11 cellular contexts compared by ENCODE assay signal in the genomic region with DNA sequence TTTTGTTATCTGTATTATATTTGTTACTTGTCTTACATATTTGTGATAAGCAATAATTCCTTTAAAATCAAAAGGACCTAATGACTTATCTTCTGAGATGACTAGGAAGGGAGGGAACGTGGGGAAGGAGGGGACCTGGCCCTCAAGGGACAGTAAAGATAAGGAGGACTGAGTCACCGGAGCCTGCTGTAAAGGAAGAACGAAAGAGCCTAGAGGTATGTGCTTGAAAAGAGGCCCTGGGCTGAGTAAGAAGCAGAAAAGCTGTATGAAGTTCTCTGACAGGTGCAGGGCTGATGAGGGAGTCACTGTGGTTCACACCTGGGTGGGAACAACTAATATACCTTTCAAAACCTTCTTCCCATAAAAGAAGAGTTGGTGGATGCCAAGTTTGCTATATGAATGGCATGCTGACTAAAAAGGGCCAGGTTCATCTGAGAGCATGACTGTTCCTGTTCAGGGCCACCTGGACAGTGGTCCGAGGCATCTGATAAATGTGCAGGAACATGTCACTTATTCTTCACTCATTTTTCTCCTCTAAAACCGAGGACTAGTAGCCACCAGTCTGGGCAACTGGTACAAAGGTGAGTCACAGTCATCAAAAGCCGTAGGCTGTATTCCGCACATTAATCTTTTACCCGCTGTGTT.
DNase-seq lines count a peak whose midpoint lies in the region; ATAC-seq lines count a peak whose summit lies in the region.
"Had no signal": no experiment of that assay in that cellular context is flagged by ENCODE, and none has a peak within 500 bp of the region (broad histone marks: within the 10 kb centered on the region; RNA-seq: fewer than 3 reads in every experiment).

No MANE protein-coding gene starts in this region.

- peaks cover 54% of the 10 kb centered on the region for H3K4me1 Mint-ChIP-seq in activated T-helper 1 cell treated with anti-CD3 and anti-CD28 coated beads, Interleukin-12 subunit alpha, Interleukin-12 subunit beta, Interleukin-2, Interleukin-4 antibody, amounts not matched to agents 30 ng/mL and 10 ng/mL and 1 ng/mL, durations not matched to agents 14 hours and 24 hours and 36 hours (ENCODE audit: low read depth)
- H3K4me1 Mint-ChIP-seq in stimulated activated memory B cell treated with anti-CD40 and anti-IgM and Interleukin-4, amounts not matched to agents 10 μg/mL and 1 μg/mL and 100 μg/mL, for 72 hours = peaks cover 22% of the 10 kb centered on the region

- H3K9me3 Mint-ChIP-seq in activated T-helper 1 cell treated with anti-CD3 and anti-CD28 coated beads, Interleukin-12 subunit alpha, Interleukin-12 subunit beta, Interleukin-2, Interleukin-4 antibody, amounts not matched to agents 30 ng/mL and 10 ng/mL and 1 ng/mL, durations not matched to agents 14 hours and 24 hours and 36 hours = no peaks in the 10 kb centered on the region
- no peaks in the 10 kb centered on the region for H3K9me3 Mint-ChIP-seq in stimulated activated memory B cell treated with anti-CD40 and anti-IgM and Interleukin-4, amounts not matched to agents 10 μg/mL and 1 μg/mL and 100 μg/mL, for 72 hours
- H3K9me3 Mint-ChIP-seq: CD8-positive, alpha-beta T cell had no signal

- H3K36me3 Mint-ChIP-seq in activated T-helper 1 cell treated with anti-CD3 and anti-CD28 coated beads, Interleukin-12 subunit alpha, Interleukin-12 subunit beta, Interleukin-2, Interleukin-4 antibody, amounts not matched to agents 30 ng/mL and 10 ng/mL and 1 ng/mL, durations not matched to agents 14 hours and 24 hours and 36 hours (ENCODE audit: low read depth) = no peaks in the 10 kb centered on the region
- H3K36me3 Mint-ChIP-seq in stimulated activated memory B cell treated with anti-CD40 and anti-IgM and Interleukin-4, amounts not matched to agents 10 μg/mL and 1 μg/mL and 100 μg/mL, for 72 hours = no peaks in the 10 kb centered on the region
- H3K36me3 Mint-ChIP-seq: CD8-positive, alpha-beta T cell had no signal

- peak; percentile 47 for DNase-seq in stimulated activated CD4-positive, alpha-beta T cell treated with anti-CD3 and anti-CD28 coated beads, Interleukin-15, amount 100 ng/mL, for 24 hours
- no peak for DNase-seq in stimulated activated CD4-positive, alpha-beta T cell treated with anti-CD3 and anti-CD28 coated beads, Interleukin-12 subunit alpha, Interleukin-12 subunit beta, amount 100 ng/mL, for 4 hours
- DNase-seq in activated T-helper 1 cell treated with anti-CD3 and anti-CD28 coated beads, Interleukin-12 subunit alpha, Interleukin-12 subunit beta, Interleukin-2, Interleukin-4 antibody, amounts not matched to agents 30 ng/mL and 10 ng/mL and 1 ng/mL, durations not matched to agents 14 hours and 24 hours and 36 hours (ENCODE audit: low spot score) = no peak
- no peak for DNase-seq in C1 segment of cervical spinal cord (lab: John Stamatoyannopoulos, UW)
- DNase-seq: CD8-positive, alpha-beta T cell; NCI-H510A; ovary had no signal

- peaks cover 2% of the 10 kb centered on the region for H3K27me3 Mint-ChIP-seq in activated T-helper 1 cell treated with anti-CD3 and anti-CD28 coated beads, Interleukin-12 subunit alpha, Interleukin-12 subunit beta, Interleukin-2, Interleukin-4 antibody, amounts not matched to agents 30 ng/mL and 10 ng/mL and 1 ng/mL, durations not matched to agents 14 hours and 24 hours and 36 hours (ENCODE audit: insufficient read depth)
- H3K27me3 Mint-ChIP-seq in stimulated activated memory B cell treated with anti-CD40 and anti-IgM and Interleukin-4, amounts not matched to agents 10 μg/mL and 1 μg/mL and 100 μg/mL, for 72 hours = no peaks in the 10 kb centered on the region

- H3K4me3 Mint-ChIP-seq in activated T-helper 1 cell treated with anti-CD3 and anti-CD28 coated beads, Interleukin-12 subunit alpha, Interleukin-12 subunit beta, Interleukin-2, Interleukin-4 antibody, amounts not matched to agents 30 ng/mL and 10 ng/mL and 1 ng/mL, durations not matched to agents 14 hours and 24 hours and 36 hours = no peak overlapping the region
- no peak overlapping the region for H3K4me3 Mint-ChIP-seq in stimulated activated memory B cell treated with anti-CD40 and anti-IgM and Interleukin-4, amounts not matched to agents 10 μg/mL and 1 μg/mL and 100 μg/mL, for 72 hours
- H3K4me3 Mint-ChIP-seq: CD8-positive, alpha-beta T cell had no signal

- ATAC-seq in HG02852 (IDR thresholded peaks at IDR 0.05; ENCODE audit: unreplicated experiment) (peak; percentile 62), GM19467 (IDR thresholded peaks at IDR 0.05; ENCODE audit: unreplicated experiment) (no peak), HG03457 (IDR thresholded peaks at IDR 0.05; ENCODE audit: unreplicated experiment) (no peak)
- ATAC-seq in stimulated activated memory B cell treated with anti-CD40 and anti-IgM and Interleukin-4, amounts not matched to agents 10 μg/mL and 1 μg/mL and 100 μg/mL, for 72 hours = peak; percentile 50
- ATAC-seq: CD8-positive, alpha-beta T cell had no signal

- intact Hi-C loops in activated T-helper 1 cell treated with anti-CD3 and anti-CD28 coated beads, Interleukin-12 subunit alpha, Interleukin-12 subunit beta, Interleukin-2, Interleukin-4 antibody, amounts not matched to agents 30 ng/mL and 10 ng/mL and 1 ng/mL, durations not matched to agents 14 hours and 24 hours and 36 hours (cut with micrococcal nuclease) = loop anchor here (5.0 to 10.0 kb wide), 3 partner anchors 186 to 884 kb away; no protein-coding TSS in a partner anchor

- H3K27ac Mint-ChIP-seq in activated T-helper 1 cell treated with anti-CD3 and anti-CD28 coated beads, Interleukin-12 subunit alpha, Interleukin-12 subunit beta, Interleukin-2, Interleukin-4 antibody, amounts not matched to agents 30 ng/mL and 10 ng/mL and 1 ng/mL, durations not matched to agents 14 hours and 24 hours and 36 hours = peak overlapping the region; percentile 34
- no peak overlapping the region for H3K27ac Mint-ChIP-seq in stimulated activated memory B cell treated with anti-CD40 and anti-IgM and Interleukin-4, amounts not matched to agents 10 μg/mL and 1 μg/mL and 100 μg/mL, for 72 hours
- H3K27ac Mint-ChIP-seq: CD8-positive, alpha-beta T cell had no signal

Comparison
In these comparisons a context has a peak if more than half of its experiments do, and no peak if none do; other contexts are left out.
1. ATAC-seq: peak in HG02852 (single experiment) and stimulated activated memory B cell treated with anti-CD40 and anti-IgM and Interleukin-4, amounts not matched to agents 10 μg/mL and 1 μg/mL and 100 μg/mL, for 72 hours (single experiment); none in GM19467 (single experiment) and HG03457 (single experiment).